ENCODE assay signal across 1 cellular context in the genomic region with DNA sequence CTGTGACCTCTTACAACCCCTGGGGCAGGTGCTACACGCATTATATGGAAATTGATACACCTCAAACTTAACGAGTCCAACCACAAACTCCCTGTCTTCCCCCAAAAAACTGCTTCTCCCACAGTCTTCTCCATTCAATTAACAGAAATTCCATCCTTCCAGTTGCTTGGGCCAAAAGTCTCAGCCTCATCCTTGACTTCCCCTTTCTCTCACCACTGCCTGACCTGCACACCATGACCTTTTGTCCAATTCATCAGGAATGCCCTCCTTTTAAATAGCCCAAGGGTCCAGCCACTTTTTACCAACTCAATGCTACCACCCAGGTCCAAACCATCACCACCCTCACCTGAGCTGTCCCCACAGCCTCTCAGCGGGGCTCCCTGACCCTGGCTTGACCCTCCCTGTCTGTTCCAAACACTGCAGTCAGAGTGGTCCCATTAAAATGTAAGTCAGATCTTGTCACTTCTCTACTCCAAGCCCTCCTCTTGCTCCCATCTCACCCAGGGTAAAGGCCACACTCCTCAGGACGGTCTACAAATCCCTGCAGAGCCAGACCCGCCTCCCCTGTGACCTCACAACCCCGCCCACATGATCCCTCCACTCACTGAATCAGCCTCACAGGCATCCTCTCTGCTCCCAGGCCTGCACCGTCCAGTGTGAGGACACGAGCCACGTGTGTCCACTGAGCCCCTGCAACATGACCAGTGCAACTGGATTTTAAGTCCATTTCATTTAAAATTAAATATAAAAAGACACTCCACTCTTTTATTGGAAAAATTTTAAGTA.
TF ChIP-seq lines count a peak whose summit lies in the region.

No MANE protein-coding gene starts in this region.

TF ChIP-seq in GM23338, 12 proteins besides CTCF, POLR2A, EP300 and RAD21 (continued from another document):
- TF ChIP-seq, protein P1, sequence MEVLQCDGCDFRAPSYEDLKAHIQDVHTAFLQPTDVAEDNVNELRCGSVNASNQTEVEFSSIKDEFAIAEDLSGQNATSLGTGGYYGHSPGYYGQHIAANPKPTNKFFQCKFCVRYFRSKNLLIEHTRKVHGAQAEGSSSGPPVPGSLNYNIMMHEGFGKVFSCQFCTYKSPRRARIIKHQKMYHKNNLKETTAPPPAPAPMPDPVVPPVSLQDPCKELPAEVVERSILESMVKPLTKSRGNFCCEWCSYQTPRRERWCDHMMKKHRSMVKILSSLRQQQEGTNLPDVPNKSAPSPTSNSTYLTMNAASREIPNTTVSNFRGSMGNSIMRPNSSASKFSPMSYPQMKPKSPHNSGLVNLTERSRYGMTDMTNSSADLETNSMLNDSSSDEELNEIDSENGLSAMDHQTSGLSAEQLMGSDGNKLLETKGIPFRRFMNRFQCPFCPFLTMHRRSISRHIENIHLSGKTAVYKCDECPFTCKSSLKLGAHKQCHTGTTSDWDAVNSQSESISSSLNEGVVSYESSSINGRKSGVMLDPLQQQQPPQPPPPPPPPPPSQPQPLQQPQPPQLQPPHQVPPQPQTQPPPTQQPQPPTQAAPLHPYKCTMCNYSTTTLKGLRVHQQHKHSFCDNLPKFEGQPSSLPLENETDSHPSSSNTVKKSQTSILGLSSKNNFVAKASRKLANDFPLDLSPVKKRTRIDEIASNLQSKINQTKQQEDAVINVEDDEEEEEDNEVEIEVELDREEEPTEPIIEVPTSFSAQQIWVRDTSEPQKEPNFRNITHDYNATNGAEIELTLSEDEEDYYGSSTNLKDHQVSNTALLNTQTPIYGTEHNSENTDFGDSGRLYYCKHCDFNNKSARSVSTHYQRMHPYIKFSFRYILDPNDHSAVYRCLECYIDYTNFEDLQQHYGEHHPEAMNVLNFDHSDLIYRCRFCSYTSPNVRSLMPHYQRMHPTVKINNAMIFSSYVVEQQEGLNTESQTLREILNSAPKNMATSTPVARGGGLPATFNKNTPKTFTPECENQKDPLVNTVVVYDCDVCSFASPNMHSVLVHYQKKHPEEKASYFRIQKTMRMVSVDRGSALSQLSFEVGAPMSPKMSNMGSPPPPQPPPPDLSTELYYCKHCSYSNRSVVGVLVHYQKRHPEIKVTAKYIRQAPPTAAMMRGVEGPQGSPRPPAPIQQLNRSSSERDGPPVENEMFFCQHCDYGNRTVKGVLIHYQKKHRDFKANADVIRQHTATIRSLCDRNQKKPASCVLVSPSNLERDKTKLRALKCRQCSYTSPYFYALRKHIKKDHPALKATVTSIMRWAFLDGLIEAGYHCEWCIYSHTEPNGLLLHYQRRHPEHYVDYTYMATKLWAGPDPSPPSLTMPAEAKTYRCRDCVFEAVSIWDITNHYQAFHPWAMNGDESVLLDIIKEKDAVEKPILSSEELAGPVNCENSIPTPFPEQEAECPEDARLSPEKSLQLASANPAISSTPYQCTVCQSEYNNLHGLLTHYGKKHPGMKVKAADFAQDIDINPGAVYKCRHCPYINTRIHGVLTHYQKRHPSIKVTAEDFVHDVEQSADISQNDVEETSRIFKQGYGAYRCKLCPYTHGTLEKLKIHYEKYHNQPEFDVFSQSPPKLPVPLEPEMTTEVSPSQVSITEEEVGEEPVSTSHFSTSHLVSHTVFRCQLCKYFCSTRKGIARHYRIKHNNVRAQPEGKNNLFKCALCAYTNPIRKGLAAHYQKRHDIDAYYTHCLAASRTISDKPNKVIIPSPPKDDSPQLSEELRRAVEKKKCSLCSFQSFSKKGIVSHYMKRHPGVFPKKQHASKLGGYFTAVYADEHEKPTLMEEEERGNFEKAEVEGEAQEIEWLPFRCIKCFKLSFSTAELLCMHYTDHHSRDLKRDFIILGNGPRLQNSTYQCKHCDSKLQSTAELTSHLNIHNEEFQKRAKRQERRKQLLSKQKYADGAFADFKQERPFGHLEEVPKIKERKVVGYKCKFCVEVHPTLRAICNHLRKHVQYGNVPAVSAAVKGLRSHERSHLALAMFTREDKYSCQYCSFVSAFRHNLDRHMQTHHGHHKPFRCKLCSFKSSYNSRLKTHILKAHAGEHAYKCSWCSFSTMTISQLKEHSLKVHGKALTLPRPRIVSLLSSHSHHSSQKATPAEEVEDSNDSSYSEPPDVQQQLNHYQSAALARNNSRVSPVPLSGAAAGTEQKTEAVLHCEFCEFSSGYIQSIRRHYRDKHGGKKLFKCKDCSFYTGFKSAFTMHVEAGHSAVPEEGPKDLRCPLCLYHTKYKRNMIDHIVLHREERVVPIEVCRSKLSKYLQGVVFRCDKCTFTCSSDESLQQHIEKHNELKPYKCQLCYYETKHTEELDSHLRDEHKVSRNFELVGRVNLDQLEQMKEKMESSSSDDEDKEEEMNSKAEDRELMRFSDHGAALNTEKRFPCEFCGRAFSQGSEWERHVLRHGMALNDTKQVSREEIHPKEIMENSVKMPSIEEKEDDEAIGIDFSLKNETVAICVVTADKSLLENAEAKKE (CRISPR knock-in tag; IDR thresholded peaks at IDR 0.05): no peak
- TF ChIP-seq, protein P2, sequence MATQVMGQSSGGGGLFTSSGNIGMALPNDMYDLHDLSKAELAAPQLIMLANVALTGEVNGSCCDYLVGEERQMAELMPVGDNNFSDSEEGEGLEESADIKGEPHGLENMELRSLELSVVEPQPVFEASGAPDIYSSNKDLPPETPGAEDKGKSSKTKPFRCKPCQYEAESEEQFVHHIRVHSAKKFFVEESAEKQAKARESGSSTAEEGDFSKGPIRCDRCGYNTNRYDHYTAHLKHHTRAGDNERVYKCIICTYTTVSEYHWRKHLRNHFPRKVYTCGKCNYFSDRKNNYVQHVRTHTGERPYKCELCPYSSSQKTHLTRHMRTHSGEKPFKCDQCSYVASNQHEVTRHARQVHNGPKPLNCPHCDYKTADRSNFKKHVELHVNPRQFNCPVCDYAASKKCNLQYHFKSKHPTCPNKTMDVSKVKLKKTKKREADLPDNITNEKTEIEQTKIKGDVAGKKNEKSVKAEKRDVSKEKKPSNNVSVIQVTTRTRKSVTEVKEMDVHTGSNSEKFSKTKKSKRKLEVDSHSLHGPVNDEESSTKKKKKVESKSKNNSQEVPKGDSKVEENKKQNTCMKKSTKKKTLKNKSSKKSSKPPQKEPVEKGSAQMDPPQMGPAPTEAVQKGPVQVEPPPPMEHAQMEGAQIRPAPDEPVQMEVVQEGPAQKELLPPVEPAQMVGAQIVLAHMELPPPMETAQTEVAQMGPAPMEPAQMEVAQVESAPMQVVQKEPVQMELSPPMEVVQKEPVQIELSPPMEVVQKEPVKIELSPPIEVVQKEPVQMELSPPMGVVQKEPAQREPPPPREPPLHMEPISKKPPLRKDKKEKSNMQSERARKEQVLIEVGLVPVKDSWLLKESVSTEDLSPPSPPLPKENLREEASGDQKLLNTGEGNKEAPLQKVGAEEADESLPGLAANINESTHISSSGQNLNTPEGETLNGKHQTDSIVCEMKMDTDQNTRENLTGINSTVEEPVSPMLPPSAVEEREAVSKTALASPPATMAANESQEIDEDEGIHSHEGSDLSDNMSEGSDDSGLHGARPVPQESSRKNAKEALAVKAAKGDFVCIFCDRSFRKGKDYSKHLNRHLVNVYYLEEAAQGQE (IDR thresholded peaks at IDR 0.05; ENCODE audit: unreplicated experiment): no peak
- no peak for TF ChIP-seq EZH2 (IDR thresholded peaks at IDR 0.05; ENCODE audit: low read depth, unreplicated experiment)
- no peak for TF ChIP-seq ZNF331 (CRISPR knock-in tag; IDR thresholded peaks at IDR 0.05; ENCODE audit: low read depth)
- no peak for TF ChIP-seq STAT1 (IDR thresholded peaks at IDR 0.05; ENCODE audit: unreplicated experiment)
- TF ChIP-seq, protein P3, sequence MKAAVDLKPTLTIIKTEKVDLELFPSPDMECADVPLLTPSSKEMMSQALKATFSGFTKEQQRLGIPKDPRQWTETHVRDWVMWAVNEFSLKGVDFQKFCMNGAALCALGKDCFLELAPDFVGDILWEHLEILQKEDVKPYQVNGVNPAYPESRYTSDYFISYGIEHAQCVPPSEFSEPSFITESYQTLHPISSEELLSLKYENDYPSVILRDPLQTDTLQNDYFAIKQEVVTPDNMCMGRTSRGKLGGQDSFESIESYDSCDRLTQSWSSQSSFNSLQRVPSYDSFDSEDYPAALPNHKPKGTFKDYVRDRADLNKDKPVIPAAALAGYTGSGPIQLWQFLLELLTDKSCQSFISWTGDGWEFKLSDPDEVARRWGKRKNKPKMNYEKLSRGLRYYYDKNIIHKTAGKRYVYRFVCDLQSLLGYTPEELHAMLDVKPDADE (IDR thresholded peaks at IDR 0.05): no peak
- no peak for TF ChIP-seq EZH2phosphoT487 (IDR thresholded peaks at IDR 0.05; ENCODE audit: unreplicated experiment)
